8 cellular contexts compared by ENCODE assay signal in the genomic region with DNA sequence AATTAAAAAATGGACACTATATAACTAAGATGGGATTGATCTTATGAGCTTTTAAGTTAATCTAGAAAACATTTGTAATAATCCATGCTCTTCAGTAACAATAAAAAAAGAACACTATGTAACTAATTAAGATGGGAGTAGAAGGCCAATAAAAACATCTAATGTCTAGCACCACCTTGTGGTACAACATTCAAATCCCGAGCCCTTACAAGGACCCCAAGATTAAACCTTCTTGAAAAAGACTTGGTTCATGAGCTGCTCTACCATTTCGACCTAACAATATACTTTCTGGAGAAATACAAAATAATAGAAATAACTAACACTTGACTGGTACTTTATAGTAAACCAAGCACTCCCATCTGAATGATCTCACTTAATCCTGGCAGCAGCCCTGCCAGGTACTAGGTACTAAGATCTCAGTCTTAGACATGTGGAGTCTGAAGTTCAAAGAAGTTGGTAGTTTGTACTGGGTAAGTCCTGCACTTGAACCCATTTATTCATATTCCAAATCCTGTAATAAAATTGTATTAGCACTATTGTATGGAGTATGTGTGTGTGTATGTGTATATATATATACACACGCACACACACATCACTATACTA. TPM values are rescaled to one million over a fixed set of nuclear protein-coding genes. Genes with fewer than 3 reads are reported as not detected.
DNase-seq lines count a peak whose midpoint lies in the region; ATAC-seq and TF ChIP-seq lines count a peak whose summit lies in the region.

No MANE protein-coding gene starts in this region.

- no peak overlapping the region for H3K4me2 ChIP-seq in HCT116 (ENCODE audit: low read length)

- no peaks in the 10 kb centered on the region for H3K9me2 ChIP-seq in HCT116 (ENCODE audit: insufficient read depth)

- H3K27ac ChIP-seq in HCT116 (ENCODE audit: low read depth, low read length) = no peak overlapping the region
- no peak overlapping the region for H3K27ac ChIP-seq in brain microvascular endothelial cell
- no peak overlapping the region for H3K27ac ChIP-seq in stomach

- H3K36me3 ChIP-seq in HCT116 (ENCODE audit: control insufficient read depth in 1 of 2, insufficient read depth in 2 of 2, low read length in 2 of 2) = peaks cover 3 to 5% of the 10 kb centered on the region in 2 experiments; a peak in 1 of 4 replicates
- peaks cover under 1% of the 10 kb centered on the region for H3K36me3 ChIP-seq in brain microvascular endothelial cell (replicated peaks)
- H3K36me3 ChIP-seq in stomach = peaks cover 4 to 23% (median 14%) of the 10 kb centered on the region in 4 donors

- TF ChIP-seq RAD21 in HCT116 (IDR thresholded peaks at IDR 0.05; ENCODE audit: low read depth) = peak; percentile 74

- H3K4me3 ChIP-seq in HCT116 (replicated peaks in 1 of 2; ENCODE audit: low read depth in 1 of 2, low read length in 2 of 2) (no peak overlapping the region), brain microvascular endothelial cell (ENCODE audit: low read depth, low read length) (no peak overlapping the region), stomach (no peak overlapping the region)

- TF ChIP-seq POLR2A in HCT116 (IDR thresholded peaks at IDR 0.05; ENCODE audit: borderline replicate concordance, extremely low read depth, insufficient read depth, insufficient read length) (no peak), stomach (IDR thresholded peaks at IDR 0.05) (no peak)

- in situ Hi-C loops in brain microvascular endothelial cell (cut with HindIII; ENCODE audit: low pct_ligation_motif_present, low sequenced_read_pairs) = no loop called here

- H3K4me1 ChIP-seq in HCT116 (ENCODE audit: control insufficient read depth in 1 of 2, insufficient read depth in 2 of 2, low read length in 2 of 2) (peaks cover 0 to 5% of the 10 kb centered on the region in 2 experiments; a peak in 1 of 4 replicates), stomach (no peaks in the 10 kb centered on the region)

- no peaks in the 10 kb centered on the region for H3K79me2 ChIP-seq in HCT116 (ENCODE audit: insufficient read depth, low read length)

- ATAC-seq in HCT116 = peak; percentile 81

- CTCF ChIA-PET in HCT116 (lab: Charles Lee) = interaction anchor here (0.6 to 2.2 kb wide), 17 partner anchors 14 to 484 kb away, joined by 3 to 72 read pairs (median 4); partner anchors contain the start of gene CAPN7

- no peaks in the 10 kb centered on the region for H4K20me1 ChIP-seq in HCT116 (ENCODE audit: insufficient read depth)

- H3K27me3 ChIP-seq in HCT116 (ENCODE audit: insufficient read depth, low read length) (no peaks in the 10 kb centered on the region), brain microvascular endothelial cell (replicated peaks) (no peaks in the 10 kb centered on the region), stomach (no peaks in the 10 kb centered on the region)

- no TSS peak for BruUV-seq in HCT116 (replicated peaks; lab: Mats Ljungman, UMichigan)

- no peak overlapping the region for H2AFZ ChIP-seq in HCT116 (ENCODE audit: low read depth, low read length, poor library complexity, severe bottlenecking)

- TF ChIP-seq CTCF in HCT116 (IDR thresholded peaks at IDR 0.05 in 2 of 3, conservative IDR thresholded peaks at IDR 0.05 in 1 of 3; ENCODE audit: borderline replicate concordance in 1 of 3, insufficient read depth in 1 of 3, low read depth in 2 of 3, low read length in 2 of 3) = peak; percentile 55 to 74 (median 69)
- TF ChIP-seq CTCF in brain microvascular endothelial cell (IDR thresholded peaks at IDR 0.05; ENCODE audit: low read depth, low read length, missing control alignments) = peak; percentile 63
- TF ChIP-seq CTCF in stomach (IDR thresholded peaks at IDR 0.05) = peak in 5 of 7 experiments; percentile 9 to 52 (median 45)

- 37 to 43% (median 42%) methylated on average over 3 of the region's 3 CpGs for WGBS in stomach, 5 donors

- peak; percentile 36 for DNase-seq in DMS53 (lab: John Stamatoyannopoulos, UW)
- no peak for DNase-seq in DMS53 treated with DMSO at 0.1 percent for 48 hours (lab: John Stamatoyannopoulos, UW; ENCODE audit: unreplicated experiment)
- DNase-seq in HCT116 (ENCODE audit: low read depth, low spot score) = peak; percentile 48
- peak; percentile 59 for DNase-seq in NCI-H69 (lab: John Stamatoyannopoulos, UW)
- DNase-seq in brain microvascular endothelial cell = peak; percentile 40
- peak; percentile 72 for DNase-seq in inferior parietal cortex (ENCODE audit: extremely low spot score)
- DNase-seq in stomach = no peak
- no peak for DNase-seq in occipital lobe (lab: John Stamatoyannopoulos, UW)

- H3K9ac ChIP-seq in HCT116 (ENCODE audit: low read length) = no peak overlapping the region

- POLR2A ChIA-PET in HCT116 (lab: Charles Lee) = no interaction called here

- H3K9me3 ChIP-seq in HCT116 (ENCODE audit: control insufficient read depth in 1 of 2, insufficient read depth in 1 of 2, low read depth in 1 of 2, low read length in 2 of 2) = no peaks in the 10 kb centered on the region
- no peaks in the 10 kb centered on the region for H3K9me3 ChIP-seq in stomach

- TF ChIP-seq EP300 in stomach (IDR thresholded peaks at IDR 0.05) = no peak

- RAD21 ChIA-PET in HCT116 (lab: Charles Lee; ENCODE audit: low non-redundant PET in 1 of 2, low total read pairs in 2 of 2, uncharacterized antibody in 2 of 2, unreplicated experiment in 2 of 2) = interaction anchor here (1.0 to 1.6 kb wide), 4 partner anchors 138 to 298 kb away, joined by 3 to 9 read pairs (median 6); no protein-coding TSS in a partner anchor

- intact Hi-C loops in HCT116 (cut with micrococcal nuclease) (loop anchor here (2.0 kb wide), 2 partner anchors 137 to 297 kb away; no protein-coding TSS in a partner anchor), stomach (cut with DNase I; ENCODE audit: low total_unique reads) (no loop called here)

TF ChIP-seq in HCT116, 20 proteins besides CTCF, POLR2A, EP300 and RAD21:
- no peak for TF ChIP-seq YY1 (IDR thresholded peaks at IDR 0.05; ENCODE audit: extremely low read depth, insufficient replicate concordance, low read depth, low read length)
- TF ChIP-seq FOSL1 (IDR thresholded peaks at IDR 0.05; ENCODE audit: low read depth) = no peak
- TF ChIP-seq CEBPB (IDR thresholded peaks at IDR 0.05; ENCODE audit: low read depth) = no peak
- TF ChIP-seq EZH2 (IDR thresholded peaks at IDR 0.05) = no peak
- no peak for TF ChIP-seq JUND (IDR thresholded peaks at IDR 0.05)
- no peak for TF ChIP-seq SRF (IDR thresholded peaks at IDR 0.05; ENCODE audit: low read depth)
- TF ChIP-seq, protein P1, sequence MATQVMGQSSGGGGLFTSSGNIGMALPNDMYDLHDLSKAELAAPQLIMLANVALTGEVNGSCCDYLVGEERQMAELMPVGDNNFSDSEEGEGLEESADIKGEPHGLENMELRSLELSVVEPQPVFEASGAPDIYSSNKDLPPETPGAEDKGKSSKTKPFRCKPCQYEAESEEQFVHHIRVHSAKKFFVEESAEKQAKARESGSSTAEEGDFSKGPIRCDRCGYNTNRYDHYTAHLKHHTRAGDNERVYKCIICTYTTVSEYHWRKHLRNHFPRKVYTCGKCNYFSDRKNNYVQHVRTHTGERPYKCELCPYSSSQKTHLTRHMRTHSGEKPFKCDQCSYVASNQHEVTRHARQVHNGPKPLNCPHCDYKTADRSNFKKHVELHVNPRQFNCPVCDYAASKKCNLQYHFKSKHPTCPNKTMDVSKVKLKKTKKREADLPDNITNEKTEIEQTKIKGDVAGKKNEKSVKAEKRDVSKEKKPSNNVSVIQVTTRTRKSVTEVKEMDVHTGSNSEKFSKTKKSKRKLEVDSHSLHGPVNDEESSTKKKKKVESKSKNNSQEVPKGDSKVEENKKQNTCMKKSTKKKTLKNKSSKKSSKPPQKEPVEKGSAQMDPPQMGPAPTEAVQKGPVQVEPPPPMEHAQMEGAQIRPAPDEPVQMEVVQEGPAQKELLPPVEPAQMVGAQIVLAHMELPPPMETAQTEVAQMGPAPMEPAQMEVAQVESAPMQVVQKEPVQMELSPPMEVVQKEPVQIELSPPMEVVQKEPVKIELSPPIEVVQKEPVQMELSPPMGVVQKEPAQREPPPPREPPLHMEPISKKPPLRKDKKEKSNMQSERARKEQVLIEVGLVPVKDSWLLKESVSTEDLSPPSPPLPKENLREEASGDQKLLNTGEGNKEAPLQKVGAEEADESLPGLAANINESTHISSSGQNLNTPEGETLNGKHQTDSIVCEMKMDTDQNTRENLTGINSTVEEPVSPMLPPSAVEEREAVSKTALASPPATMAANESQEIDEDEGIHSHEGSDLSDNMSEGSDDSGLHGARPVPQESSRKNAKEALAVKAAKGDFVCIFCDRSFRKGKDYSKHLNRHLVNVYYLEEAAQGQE (IDR thresholded peaks at IDR 0.05; ENCODE audit: low read depth) = no peak
- TF ChIP-seq EZH2phosphoT487 (IDR thresholded peaks at IDR 0.05; ENCODE audit: borderline replicate concordance) = no peak

RNA-seq across cellular contexts. Expression of gene METTL6, which starts 21.8 kb away (rescaled TPM):
- total RNA-seq in HCT116 (2021; ENCODE audit: unreplicated experiment) (14.7 TPM), stomach (10 to 100 TPM in 1 of 5 donors, 1 to 10 TPM in 3, under 1 TPM in 1; 0.29 to 35.8 (median 5.9) TPM), occipital lobe (89.2 TPM)
- polyA plus RNA-seq in HCT116 (2012) = 10.9 and 13.3 TPM in 2 replicates
- 10 to 100 TPM in 2 of 3 donors, 1 to 10 TPM in 1; 6.8 to 14.5 (median 11.5) TPM for polyA plus RNA-seq in stomach

RNA-seq across cellular contexts. Expression of gene EAF1, which starts 21.8 kb away (rescaled TPM):
- total RNA-seq in HCT116 (2021; ENCODE audit: unreplicated experiment) (32.1 TPM), stomach (10 to 100 TPM in 4 of 5 donors, 1 to 10 TPM in 1; 1.8 to 62.9 (median 29.5) TPM), occipital lobe (30.7 TPM)
- 22.3 and 23.3 TPM in 2 replicates for polyA plus RNA-seq in HCT116 (2012)
- polyA plus RNA-seq in stomach = 1 to 10 TPM; 3.2 to 8.2 (median 8.1) TPM

Comparison
In these comparisons a context has a peak if more than half of its experiments do, and no peak if none do; other contexts are left out.
1. DNase-seq: peak in DMS53 (single experiment), HCT116 (single experiment), NCI-H69 (single experiment), brain microvascular endothelial cell (single experiment) and inferior parietal cortex (single experiment); none in DMS53 treated with DMSO at 0.1 percent for 48 hours (single experiment), stomach (single experiment) and occipital lobe (single experiment).
2. Peak in every context shown above with its lines, with median percentiles within 50 percentile points of each other: CTCF ChIP-seq.